8 cellular contexts compared by ENCODE assay signal in the genomic region with DNA sequence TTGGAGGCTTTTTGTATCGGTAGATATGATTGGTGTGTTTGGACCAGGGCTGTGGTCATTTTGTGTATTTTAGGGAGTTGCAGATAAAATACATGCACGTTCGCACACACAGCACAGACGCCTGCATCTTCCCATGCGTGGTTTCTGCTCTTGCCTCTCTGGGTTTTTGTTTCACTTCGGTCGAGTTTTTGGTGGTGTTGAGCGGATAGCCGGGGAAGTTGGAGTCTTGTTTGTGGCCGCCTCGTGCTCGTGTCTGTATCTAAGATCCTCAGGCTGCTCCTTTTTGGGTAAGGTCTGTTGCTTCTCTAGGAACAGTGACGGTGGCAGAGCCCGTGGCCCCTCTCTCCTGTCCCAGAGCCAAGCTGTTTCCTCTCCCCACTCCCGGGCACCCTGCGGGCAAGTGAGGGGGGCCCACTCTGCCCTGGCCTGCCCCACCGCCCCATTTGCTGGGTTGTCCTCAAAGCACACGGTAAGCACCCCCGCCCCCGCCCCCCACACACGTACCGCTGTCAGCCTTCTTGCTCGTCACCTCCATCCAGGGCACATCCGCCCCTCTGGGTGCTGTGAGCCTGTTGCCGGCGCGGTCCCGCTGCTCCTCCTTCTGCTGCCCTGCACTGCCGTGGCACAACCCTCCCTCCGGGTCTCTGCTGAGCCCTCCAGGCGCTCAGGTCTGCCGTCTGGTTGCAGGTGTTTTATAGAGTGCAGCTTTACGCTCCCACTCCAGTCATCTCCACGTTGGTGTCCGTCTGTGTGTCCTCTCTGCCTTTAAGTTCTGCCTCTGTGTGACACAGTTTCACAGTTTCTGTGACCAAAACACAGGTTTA. TPM values are rescaled to one million over a fixed set of nuclear protein-coding genes. Genes with fewer than 3 reads are reported as not detected.
DNase-seq lines count a peak whose midpoint lies in the region; ATAC-seq and TF ChIP-seq lines count a peak whose summit lies in the region.

No MANE protein-coding gene starts in this region.

- H3K4me3 ChIP-seq in DOHH2 (ENCODE audit: low read length) (peak overlapping the region; percentile 40), Karpas-422 (ENCODE audit: low read length) (peak overlapping the region; percentile 69), right atrium auricular region (peak overlapping the region in 1 of 2 donors; percentile 33)

- no peaks in the 10 kb centered on the region for H3K9me2 ChIP-seq in DOHH2 (replicated peaks; ENCODE audit: control insufficient read depth, low read length)
- no peaks in the 10 kb centered on the region for H3K9me2 ChIP-seq in Karpas-422 (replicated peaks; ENCODE audit: insufficient read depth, low read length)

- peaks cover 9% of the 10 kb centered on the region; the same call in 1 of the 2 replicates for H3K9me3 ChIP-seq in DOHH2 (ENCODE audit: control insufficient read depth, insufficient read depth, low read length)
- H3K9me3 ChIP-seq in Karpas-422 (ENCODE audit: low read length) = peaks cover 10% of the 10 kb centered on the region
- no peaks in the 10 kb centered on the region for H3K9me3 ChIP-seq in right atrium auricular region

- peak overlapping the region; percentile 82 for H3K4me3 Mint-ChIP-seq in activated T-cell treated with anti-CD3 and anti-CD28 coated beads, Interleukin-2, amount 50 U/mL, for 4 hours

- TF ChIP-seq CTCF in DOHH2 (IDR thresholded peaks at IDR 0.05; ENCODE audit: low read depth, low read length, poor library complexity, severe bottlenecking) (no peak), right atrium auricular region (IDR thresholded peaks at IDR 0.05) (no peak)

- H3K36me3 Mint-ChIP-seq in activated T-cell treated with anti-CD3 and anti-CD28 coated beads, Interleukin-2, amount 50 U/mL, for 4 hours (ENCODE audit: insufficient read depth) = peaks cover 18% of the 10 kb centered on the region

- H3K4me1 Mint-ChIP-seq in activated T-cell treated with anti-CD3 and anti-CD28 coated beads, Interleukin-2, amount 50 U/mL, for 4 hours (ENCODE audit: low read depth) = peaks cover 61% of the 10 kb centered on the region

- peak; percentile 79 to 87 for ATAC-seq in activated T-cell treated with anti-CD3 and anti-CD28 coated beads, Interleukin-2, amount 50 U/mL, for 4 hours
- no peak for ATAC-seq in GM19395 (IDR thresholded peaks at IDR 0.05; ENCODE audit: unreplicated experiment)

- H3K27me3 ChIP-seq in DOHH2 (ENCODE audit: control insufficient read depth, low read length) (peaks cover 4% of the 10 kb centered on the region; the same call in 1 of the 2 replicates), Karpas-422 (ENCODE audit: low read length) (no peaks in the 10 kb centered on the region), right atrium auricular region (no peaks in the 10 kb centered on the region)

- peak; percentile 83 for DNase-seq in Karpas-422
- DNase-seq in activated T-cell treated with anti-CD3 and anti-CD28 coated beads, Interleukin-2, amount 50 U/mL, for 4 hours = peak; percentile 52
- DNase-seq in right atrium auricular region (ENCODE audit: low spot score) = no peak
- peak; percentile 25 to 37 for DNase-seq in stimulated activated CD8-positive, alpha-beta memory T cell treated with anti-CD3 and anti-CD28 coated beads, Interleukin-7, amount 100 ng/mL, for 1 hour (ENCODE audit: low read depth in 2 of 2)
- no peak for DNase-seq in GOT3 (lab: John Stamatoyannopoulos, UW)
- DNase-seq in SHP77 treated with DMSO at 0.1 percent for 48 hours (lab: John Stamatoyannopoulos, UW) = no peak

- H2AFZ ChIP-seq in Karpas-422 (ENCODE audit: low read length) = no peak overlapping the region

- no peaks in the 10 kb centered on the region for H3K27me3 Mint-ChIP-seq in activated T-cell treated with anti-CD3 and anti-CD28 coated beads, Interleukin-2, amount 50 U/mL, for 4 hours (ENCODE audit: low read depth)

- H4K20me1 ChIP-seq in DOHH2 (ENCODE audit: control insufficient read depth, insufficient read depth, low read depth, low read length) = peaks cover 4% of the 10 kb centered on the region; the same call in 1 of the 2 replicates
- H4K20me1 ChIP-seq in Karpas-422 (ENCODE audit: insufficient read depth, low read depth, low read length) = no peaks in the 10 kb centered on the region; the same call in 1 of the 2 replicates

- H3K36me3 ChIP-seq in DOHH2 (ENCODE audit: control insufficient read depth, low read length) (no peaks in the 10 kb centered on the region), Karpas-422 (ENCODE audit: insufficient read depth, low read length) (peaks cover 4% of the 10 kb centered on the region; the same call in 1 of the 2 replicates), right atrium auricular region (no peaks in the 10 kb centered on the region)

- peaks cover 58% of the 10 kb centered on the region for H3K79me2 ChIP-seq in DOHH2 (ENCODE audit: control insufficient read depth, low read length)
- H3K79me2 ChIP-seq in Karpas-422 (ENCODE audit: low read length) = peaks cover 77% of the 10 kb centered on the region

- peaks cover 49% of the 10 kb centered on the region for H3K4me1 ChIP-seq in DOHH2 (ENCODE audit: control insufficient read depth, low read length)
- H3K4me1 ChIP-seq in Karpas-422 (ENCODE audit: low read length) = peaks cover 50% of the 10 kb centered on the region
- H3K4me1 ChIP-seq in right atrium auricular region = peaks cover 0 to 54% of the 10 kb centered on the region in 2 donors

- H3K4me2 ChIP-seq in DOHH2 (ENCODE audit: low read length) (peak overlapping the region; percentile 56), Karpas-422 (ENCODE audit: low read depth, low read length, poor library complexity, severe bottlenecking) (peak overlapping the region; percentile 87)

- H3K27ac ChIP-seq in DOHH2 (ENCODE audit: low read depth, low read length) = no peak overlapping the region
- peak overlapping the region; percentile 38 for H3K27ac ChIP-seq in Karpas-422 (ENCODE audit: low read length)
- H3K27ac ChIP-seq in right atrium auricular region = peak overlapping the region; percentile 44 to 65

- H3F3A ChIP-seq in DOHH2 (ENCODE audit: control insufficient read depth, insufficient read depth) = peaks cover 11% of the 10 kb centered on the region

- H3K9ac ChIP-seq in Karpas-422 (ENCODE audit: low read length) = peak overlapping the region; percentile 69

- H3K9me3 Mint-ChIP-seq in activated T-cell treated with anti-CD3 and anti-CD28 coated beads, Interleukin-2, amount 50 U/mL, for 4 hours = peaks cover 8% of the 10 kb centered on the region

RNA-seq across cellular contexts. Expression of a gene that starts 51.9 kb away (rescaled TPM):
- 29.0 and 42.2 TPM in 2 replicates for total RNA-seq in Karpas-422 (2014; rRNA removed; shearing (Covaris generic); ENCODE audit: low replicate concordance)
- 100 to 1,000 TPM in 2 of 3 donors, 10 to 100 TPM in 1; 97.4 to 122 (median 117) TPM for total RNA-seq in activated T-cell treated with anti-CD3 and anti-CD28 coated beads, Interleukin-2, amount 50 U/mL, for 4 hours
- 10 to 100 TPM; 41.3 to 42.5 TPM for total RNA-seq in right atrium auricular region

Comparison
In these comparisons a context has a peak if more than half of its experiments do, and no peak if none do; other contexts are left out.
1. DNase-seq: peak in Karpas-422 (single experiment), activated T-cell treated with anti-CD3 and anti-CD28 coated beads, Interleukin-2, amount 50 U/mL, for 4 hours (single experiment) and stimulated activated CD8-positive, alpha-beta memory T cell treated with anti-CD3 and anti-CD28 coated beads, Interleukin-7, amount 100 ng/mL, for 1 hour (2 of 2); none in right atrium auricular region (single experiment), GOT3 (single experiment) and SHP77 treated with DMSO at 0.1 percent for 48 hours (single experiment).